8 cellular contexts compared by ENCODE assay signal in the genomic region with DNA sequence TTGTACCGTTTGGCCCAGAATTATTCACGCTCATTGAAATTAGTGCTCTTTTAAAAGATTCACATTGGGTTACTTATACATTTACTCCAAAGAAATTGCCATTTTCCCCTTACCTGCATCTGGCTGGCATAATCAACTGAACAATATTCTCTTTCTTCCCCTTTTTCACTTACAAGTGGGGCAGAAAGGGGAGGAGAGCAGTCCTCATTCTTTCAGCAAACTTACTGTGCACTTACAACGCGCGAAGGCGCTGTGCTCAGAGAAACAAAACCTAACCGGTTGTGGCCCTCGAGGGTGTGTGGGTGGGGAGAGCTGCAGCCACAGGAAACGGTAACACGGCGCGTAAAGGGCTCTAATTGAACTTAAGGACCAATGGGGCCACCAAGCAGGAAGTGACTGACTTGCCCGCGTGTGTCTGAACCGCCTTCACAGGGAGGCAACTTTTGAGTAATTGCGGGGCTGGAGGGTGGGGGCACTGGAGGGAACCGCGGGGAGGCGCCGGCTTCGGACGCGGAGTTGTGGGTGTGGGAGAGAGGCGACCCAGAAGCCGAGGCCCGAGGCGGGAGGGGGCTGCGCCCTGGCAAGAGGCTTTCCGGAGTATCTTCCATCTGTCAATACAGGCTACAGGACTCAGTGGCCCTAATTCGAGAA. TPM values are rescaled to one million over a fixed set of nuclear protein-coding genes. Genes with fewer than 3 reads are reported as not detected.
A peak's percentile ranks its signal among the peaks of the same experiment; 100 is the strongest.
DNase-seq lines count a peak whose midpoint lies in the region; ATAC-seq and TF ChIP-seq lines count a peak whose summit lies in the region.

No MANE protein-coding gene starts in this region.

- H3K27ac ChIP-seq in AG04450 (ENCODE audit: low read depth, low read length) (peak overlapping the region; percentile 92), VCaP (peak overlapping the region; percentile 98), breast epithelium (peak overlapping the region; percentile 98 to 100)

- TF ChIP-seq POLR2A in breast epithelium (IDR thresholded peaks at IDR 0.05): no peak

- intact Hi-C loops in breast epithelium (cut with DNase I; ENCODE audit: low total_unique reads): loop anchor here (10.0 kb wide), 1 partner anchor 66 kb away; no protein-coding TSS in a partner anchor

- no peaks in the 10 kb centered on the region for H3K4me1 ChIP-seq in breast epithelium

- TF ChIP-seq CTCF in AG04450 (IDR thresholded peaks at IDR 0.05; ENCODE audit: low read depth, low read length) (peak; percentile 61), VCaP (conservative IDR thresholded peaks at IDR 0.05) (peak; percentile 55), breast epithelium (IDR thresholded peaks at IDR 0.05) (peak in 1 of 3 donors; percentile 8)

- POLR2A ChIA-PET in AG04450 (lab: Yijun Ruan, JAX): interaction anchor here (0.6 to 2.6 kb wide), 6 partner anchors 9 to 182 kb away, joined by 3 to 12 read pairs (median 4); partner anchors contain the start of genes HMGCL and SRSF10

- CTCF ChIA-PET in AG04450 (lab: Charles Lee): interaction anchor here (0.7 to 1.2 kb wide), 3 partner anchors 17 to 69 kb away, joined by 3 to 4 read pairs (median 3); no protein-coding TSS in a partner anchor

- DNase-seq in AG04450 (ENCODE audit: low read depth, low spot score) (peak; percentile 69), NCI-H2196 (lab: John Stamatoyannopoulos, UW; ENCODE audit: unreplicated experiment) (peak; percentile 82), breast epithelium (ENCODE audit: low spot score in 2 of 2) (peak; percentile 83 to 84), inferior parietal cortex (ENCODE audit: extremely low spot score) (peak; percentile 73)
- peak; percentile 86 to 92 (median 92) for DNase-seq in stimulated activated CD4-positive, alpha-beta T cell treated with anti-CD3 and anti-CD28 coated beads, Interleukin-12 subunit alpha, Interleukin-12 subunit beta, amount 100 ng/mL, for 48 hours (ENCODE audit: low read depth in 2 of 3, low spot score in 1 of 3)

- peak; percentile 47 for ATAC-seq in GM18873 (IDR thresholded peaks at IDR 0.05; ENCODE audit: low FRiP score, unreplicated experiment)
- peak; percentile 64 for ATAC-seq in HG03135 (IDR thresholded peaks at IDR 0.05; ENCODE audit: unreplicated experiment)

- H3K4me3 ChIP-seq in AG04450 (ENCODE audit: low read depth, low read length) (peak overlapping the region; percentile 65), breast epithelium (peak overlapping the region; percentile 69 to 89 (median 85))

- H3K9me3 ChIP-seq in AG04450 (ENCODE audit: control insufficient read depth, insufficient read depth, low read length): no peaks in the 10 kb centered on the region; the same call in 1 of the 2 replicates
- no peaks in the 10 kb centered on the region for H3K9me3 ChIP-seq in breast epithelium

- H3K36me3 ChIP-seq in breast epithelium: no peaks in the 10 kb centered on the region

- H3K27me3 ChIP-seq in AG04450 (ENCODE audit: control insufficient read depth, insufficient read depth, low read length) (no peaks in the 10 kb centered on the region), breast epithelium (no peaks in the 10 kb centered on the region)

RNA-seq across cellular contexts. Expression of gene PNRC2, which starts 0.7 kb away (rescaled TPM):
- 96.0 and 107 TPM in 2 replicates for polyA plus RNA-seq in AG04450 (2011; rRNA removed)
- 31.3 and 145 TPM in 2 replicates for polyA minus RNA-seq in AG04450 (2011; rRNA and poly(A)+ RNA removed)
- 100 to 1,000 TPM; 126 to 163 (median 134) TPM for total RNA-seq in breast epithelium

RNA-seq across cellular contexts. Expression of gene SRSF10, which starts 21.2 kb away (rescaled TPM):
- 98.7 and 140 TPM in 2 replicates for polyA plus RNA-seq in AG04450 (2011; rRNA removed)
- 54.5 and 83.9 TPM in 2 replicates for polyA minus RNA-seq in AG04450 (2011; rRNA and poly(A)+ RNA removed)
- total RNA-seq in breast epithelium: 100 to 1,000 TPM in 2 of 3 donors, 10 to 100 TPM in 1; 99.4 to 156 (median 116) TPM

RNA-seq across cellular contexts. Expression of gene CNR2, which starts 45.8 kb away (rescaled TPM):
- polyA plus RNA-seq in AG04450 (2011; rRNA removed): not detected in 2 replicates
- polyA minus RNA-seq in AG04450 (2011; rRNA and poly(A)+ RNA removed): not detected in 2 replicates
- under 1 TPM in 1 of 3 donors, not detected in 2; under 0.01 TPM for total RNA-seq in breast epithelium

Comparison
In these comparisons a context has a peak if more than half of its experiments do, and no peak if none do; other contexts are left out.
1. Peak in every context shown above with its lines: DNase-seq, ATAC-seq, H3K4me3 ChIP-seq and H3K27ac ChIP-seq.